Comparison of ENCODE assay signal across 19 cellular contexts in genomic region chr10:124590216-124591122, GRCh38.
DNase-seq lines count a peak whose midpoint lies in the region; ATAC-seq and TF ChIP-seq lines count a peak whose summit lies in the region.
"Had no signal": no experiment of that assay in that cellular context is flagged by ENCODE, and none has a peak within 500 bp of the region (broad histone marks: within the 10 kb centered on the region; RNA-seq: fewer than 3 reads in every experiment).

No MANE protein-coding gene starts in this region.

- H3K4me3 Mint-ChIP-seq in endodermal cell (no peak overlapping the region), memory B cell (peak overlapping the region; percentile 27), osteocyte (ENCODE audit: unreplicated experiment) (no peak overlapping the region)
- no peak overlapping the region for H3K4me3 Mint-ChIP-seq in stimulated activated naive B cell treated with anti-CD40 and anti-IgM and Interleukin-4, amounts not matched to agents 10 μg/mL and 1 μg/mL and 100 μg/mL, for 72 hours
- H3K4me3 Mint-ChIP-seq: activated T-cell treated with anti-CD3 and anti-CD28 coated beads, Interleukin-2, amount 50 U/mL, for 4 hours; type B pancreatic cell had no signal

- H3K27ac ChIP-seq in angular gyrus (ENCODE audit: low read depth, low read length) (peak overlapping the region; percentile 86), endodermal cell (ENCODE audit: low read depth, low read length) (no peak overlapping the region)
- H3K27ac ChIP-seq: epithelial cell of prostate had no signal

- H3K9me3 Mint-ChIP-seq in endodermal cell = no peaks in the 10 kb centered on the region
- H3K9me3 Mint-ChIP-seq in memory B cell = peaks cover 2% of the 10 kb centered on the region
- peaks cover 4% of the 10 kb centered on the region in 2 donors for H3K9me3 Mint-ChIP-seq in stimulated activated naive B cell treated with anti-CD40 and anti-IgM and Interleukin-4, amounts not matched to agents 10 μg/mL and 1 μg/mL and 100 μg/mL, for 72 hours
- H3K9me3 Mint-ChIP-seq in osteocyte (ENCODE audit: unreplicated experiment) = peaks cover 4% of the 10 kb centered on the region
- H3K9me3 Mint-ChIP-seq: activated T-cell treated with anti-CD3 and anti-CD28 coated beads, Interleukin-2, amount 50 U/mL, for 4 hours; type B pancreatic cell had no signal

- no peaks in the 10 kb centered on the region for H3K36me3 ChIP-seq in endodermal cell (ENCODE audit: control insufficient read depth, insufficient read depth, low read length)
- H3K36me3 ChIP-seq: gastroesophageal sphincter had no signal

- H3K4me1 Mint-ChIP-seq in endodermal cell = no peaks in the 10 kb centered on the region
- peaks cover 23% of the 10 kb centered on the region for H3K4me1 Mint-ChIP-seq in memory B cell
- peaks cover 40 to 73% of the 10 kb centered on the region in 2 donors for H3K4me1 Mint-ChIP-seq in stimulated activated naive B cell treated with anti-CD40 and anti-IgM and Interleukin-4, amounts not matched to agents 10 μg/mL and 1 μg/mL and 100 μg/mL, for 72 hours
- H3K4me1 Mint-ChIP-seq in osteocyte (ENCODE audit: unreplicated experiment) = no peaks in the 10 kb centered on the region

- ATAC-seq in memory B cell (ENCODE audit: low read depth) (no peak), HG03097 (IDR thresholded peaks at IDR 0.05; ENCODE audit: low FRiP score, unreplicated experiment) (no peak), HG02678 (IDR thresholded peaks at IDR 0.05; ENCODE audit: unreplicated experiment) (no peak), GM21526 (IDR thresholded peaks at IDR 0.05; ENCODE audit: low FRiP score, unreplicated experiment) (no peak)
- no peak for ATAC-seq in stimulated activated naive B cell treated with anti-CD40 and anti-IgM and Interleukin-4, amounts not matched to agents 10 μg/mL and 1 μg/mL and 100 μg/mL, for 72 hours (replicated peaks)
- ATAC-seq: activated T-cell treated with anti-CD3 and anti-CD28 coated beads, Interleukin-2, amount 50 U/mL, for 4 hours; gastroesophageal sphincter had no signal

- TF ChIP-seq CTCF in endodermal cell (conservative IDR thresholded peaks at IDR 0.05) (no peak), osteocyte (IDR thresholded peaks at IDR 0.05) (no peak)

- no peaks in the 10 kb centered on the region for H3K9me3 ChIP-seq in endodermal cell (ENCODE audit: control insufficient read depth, low read length)
- H3K9me3 ChIP-seq: SK-N-SH had no signal

- no peak overlapping the region for H3K9ac ChIP-seq in endodermal cell (ENCODE audit: extremely low read depth, low read length, poor library complexity, severe bottlenecking)
- H3K9ac ChIP-seq: SK-N-SH had no signal

- H3K4me1 ChIP-seq in endodermal cell (ENCODE audit: control insufficient read depth, insufficient read depth, low read length) = no peaks in the 10 kb centered on the region

- H3K27me3 ChIP-seq in endodermal cell (ENCODE audit: control insufficient read depth, insufficient read depth, low read length, poor library complexity, severe bottlenecking) = no peaks in the 10 kb centered on the region
- H3K27me3 ChIP-seq: gastroesophageal sphincter had no signal

- H3K27ac Mint-ChIP-seq in endodermal cell (peak overlapping the region; percentile 64), memory B cell (no peak overlapping the region), osteocyte (ENCODE audit: unreplicated experiment) (no peak overlapping the region)
- peak overlapping the region; percentile 11 for H3K27ac Mint-ChIP-seq in stimulated activated naive B cell treated with anti-CD40 and anti-IgM and Interleukin-4, amounts not matched to agents 10 μg/mL and 1 μg/mL and 100 μg/mL, for 72 hours

- H3K4me3 ChIP-seq in endodermal cell (ENCODE audit: low read length) = no peak overlapping the region
- H3K4me3 ChIP-seq: gastroesophageal sphincter had no signal

- DNase-seq in endodermal cell = no peak
- DNase-seq in memory B cell (ENCODE audit: low spot score in 2 of 2) = no peak
- DNase-seq in stimulated activated naive B cell treated with anti-CD40 and anti-IgM and Interleukin-4, amounts not matched to agents 10 μg/mL and 1 μg/mL and 100 μg/mL, for 72 hours = no peak
- no peak for DNase-seq in osteocyte (ENCODE audit: extremely low spot score, unreplicated experiment)
- DNase-seq: activated CD4-positive, alpha-beta T cell treated with anti-CD3 and anti-CD28 coated beads, Interleukin-2, amount 50 U/mL, for 4 hours; activated T-cell treated with anti-CD3 and anti-CD28 coated beads, Interleukin-2, amount 50 U/mL, for 4 hours; DMS53; NCI-H1930; SK-N-SH; stimulated activated CD4-positive, alpha-beta T cell treated with anti-CD3 and anti-CD28 coated beads, Interleukin-4, amount 100 ng/mL, for 1 hour; stimulated activated CD8-positive, alpha-beta memory T cell treated with anti-CD3 and anti-CD28 coated beads, Interleukin-4, amount 100 ng/mL, for 48 hours; T1000 had no signal

- H3K36me3 Mint-ChIP-seq in endodermal cell (ENCODE audit: low read depth) (peaks cover 4% of the 10 kb centered on the region), memory B cell (peaks cover 11% of the 10 kb centered on the region), osteocyte (ENCODE audit: unreplicated experiment) (peaks cover 2% of the 10 kb centered on the region)
- peaks cover 0 to 4% of the 10 kb centered on the region in 2 donors for H3K36me3 Mint-ChIP-seq in stimulated activated naive B cell treated with anti-CD40 and anti-IgM and Interleukin-4, amounts not matched to agents 10 μg/mL and 1 μg/mL and 100 μg/mL, for 72 hours
- H3K36me3 Mint-ChIP-seq: type B pancreatic cell had no signal

- H3K27me3 Mint-ChIP-seq in endodermal cell (ENCODE audit: insufficient read depth) (no peaks in the 10 kb centered on the region), memory B cell (no peaks in the 10 kb centered on the region), osteocyte (ENCODE audit: unreplicated experiment) (peaks cover 2% of the 10 kb centered on the region)
- no peaks in the 10 kb centered on the region for H3K27me3 Mint-ChIP-seq in stimulated activated naive B cell treated with anti-CD40 and anti-IgM and Interleukin-4, amounts not matched to agents 10 μg/mL and 1 μg/mL and 100 μg/mL, for 72 hours
- H3K27me3 Mint-ChIP-seq: type B pancreatic cell had no signal

- 89 to 90% methylated on average over 19 to 23 of the region's 23 CpGs for WGBS in endodermal cell (ENCODE audit: insufficient coverage in 1 of 2, insufficient read length in 1 of 2), 2 experiments

Comparison
In these comparisons a context has a peak if more than half of its experiments do, and no peak if none do; other contexts are left out.
1. H3K27ac Mint-ChIP-seq: peak in endodermal cell (single experiment) and stimulated activated naive B cell treated with anti-CD40 and anti-IgM and Interleukin-4, amounts not matched to agents 10 μg/mL and 1 μg/mL and 100 μg/mL, for 72 hours (single experiment); none in memory B cell (single experiment) and osteocyte (single experiment).